Comparison of ENCODE assay signal across 22 cellular contexts in genomic region chr12:86117711-86118110, GRCh38.
"Had no signal": no experiment of that assay in that cellular context is flagged by ENCODE, and none has a peak within 500 bp of the region (broad histone marks: within the 10 kb centered on the region; RNA-seq: fewer than 3 reads in every experiment).

No MANE protein-coding gene starts in this region.

- H3K9me3 ChIP-seq: body of pancreas, left ventricle myocardium inferior, mucosa of descending colon, tibial nerve, vagina had no signal

- H3K79me2 ChIP-seq: hepatocyte had no signal

- H3K27ac ChIP-seq: body of pancreas, epithelial cell of prostate, hepatocyte, left ventricle myocardium inferior, skin epidermis, vagina had no signal

- DNase-seq: activated CD4-positive, alpha-beta T cell treated with anti-CD3 and anti-CD28 coated beads for 1 hour; activated CD4-positive, alpha-beta T cell treated with anti-CD3 and anti-CD28 coated beads, Interleukin-2, amount 50 U/mL, for 4 hours; activated naive CD4-positive, alpha-beta T cell; activated T-cell treated with anti-CD3 and anti-CD28 coated beads for 4 hours; body of pancreas; dermis blood vessel endothelial cell; effector memory CD8-positive, alpha-beta T cell; kidney; left ventricle myocardium inferior; mucosa of descending colon; naive thymus-derived CD4-positive, alpha-beta T cell; stimulated activated CD4-positive, alpha-beta T cell treated with anti-CD3 and anti-CD28 coated beads, Interleukin-15, amount 100 ng/mL, for 24 hours; stimulated activated CD4-positive, alpha-beta T cell treated with anti-CD3 and anti-CD28 coated beads, Interleukin-4, amount 100 ng/mL, for 1 hour; stimulated activated naive B cell treated with anti-CD40 and anti-IgM and Interleukin-4, amounts not matched to agents 10 μg/mL and 1 μg/mL and 100 μg/mL, for 72 hours; T-cell; T-helper 9 cell had no signal

- H3K27me3 ChIP-seq: body of pancreas, hepatocyte, tibial nerve, vagina had no signal

- H3K27me3 Mint-ChIP-seq: central memory CD8-positive, alpha-beta T cell; effector memory CD8-positive, alpha-beta T cell; naive thymus-derived CD4-positive, alpha-beta T cell; stimulated activated naive B cell treated with anti-CD40 and anti-IgM and Interleukin-4, amounts not matched to agents 10 μg/mL and 1 μg/mL and 100 μg/mL, for 72 hours; T-cell had no signal

- H3K4me1 Mint-ChIP-seq: central memory CD8-positive, alpha-beta T cell; naive thymus-derived CD4-positive, alpha-beta T cell; stimulated activated naive B cell treated with anti-CD40 and anti-IgM and Interleukin-4, amounts not matched to agents 10 μg/mL and 1 μg/mL and 100 μg/mL, for 72 hours; T-cell had no signal

- H2AFZ ChIP-seq: hepatocyte had no signal

- H3K4me1 ChIP-seq: body of pancreas, left ventricle myocardium inferior, tibial nerve, vagina had no signal

- H3K4me3 ChIP-seq: body of pancreas, hepatocyte, left ventricle myocardium inferior, mucosa of descending colon, skin epidermis, tibial nerve, vagina had no signal

- H3K4me3 Mint-ChIP-seq: central memory CD8-positive, alpha-beta T cell; effector memory CD8-positive, alpha-beta T cell; naive thymus-derived CD4-positive, alpha-beta T cell; stimulated activated naive B cell treated with anti-CD40 and anti-IgM and Interleukin-4, amounts not matched to agents 10 μg/mL and 1 μg/mL and 100 μg/mL, for 72 hours; T-cell had no signal

- H3K27ac Mint-ChIP-seq: effector memory CD8-positive, alpha-beta T cell; naive thymus-derived CD4-positive, alpha-beta T cell; stimulated activated naive B cell treated with anti-CD40 and anti-IgM and Interleukin-4, amounts not matched to agents 10 μg/mL and 1 μg/mL and 100 μg/mL, for 72 hours; T-cell had no signal

- ATAC-seq: body of pancreas; effector memory CD8-positive, alpha-beta T cell; mucosa of descending colon; naive thymus-derived CD4-positive, alpha-beta T cell; stimulated activated naive B cell treated with anti-CD40 and anti-IgM and Interleukin-4, amounts not matched to agents 10 μg/mL and 1 μg/mL and 100 μg/mL, for 72 hours; T-cell had no signal

- H3K9me3 Mint-ChIP-seq: stimulated activated naive B cell treated with anti-CD40 and anti-IgM and Interleukin-4, amounts not matched to agents 10 μg/mL and 1 μg/mL and 100 μg/mL, for 72 hours had no signal

- H3K4me2 ChIP-seq: hepatocyte had no signal

- H3K36me3 ChIP-seq: left ventricle myocardium inferior, tibial nerve, vagina had no signal

- H3K36me3 Mint-ChIP-seq: naive thymus-derived CD4-positive, alpha-beta T cell; stimulated activated naive B cell treated with anti-CD40 and anti-IgM and Interleukin-4, amounts not matched to agents 10 μg/mL and 1 μg/mL and 100 μg/mL, for 72 hours; T-cell had no signal
